ENCODE assay signal across 11 cellular contexts in the genomic region with DNA sequence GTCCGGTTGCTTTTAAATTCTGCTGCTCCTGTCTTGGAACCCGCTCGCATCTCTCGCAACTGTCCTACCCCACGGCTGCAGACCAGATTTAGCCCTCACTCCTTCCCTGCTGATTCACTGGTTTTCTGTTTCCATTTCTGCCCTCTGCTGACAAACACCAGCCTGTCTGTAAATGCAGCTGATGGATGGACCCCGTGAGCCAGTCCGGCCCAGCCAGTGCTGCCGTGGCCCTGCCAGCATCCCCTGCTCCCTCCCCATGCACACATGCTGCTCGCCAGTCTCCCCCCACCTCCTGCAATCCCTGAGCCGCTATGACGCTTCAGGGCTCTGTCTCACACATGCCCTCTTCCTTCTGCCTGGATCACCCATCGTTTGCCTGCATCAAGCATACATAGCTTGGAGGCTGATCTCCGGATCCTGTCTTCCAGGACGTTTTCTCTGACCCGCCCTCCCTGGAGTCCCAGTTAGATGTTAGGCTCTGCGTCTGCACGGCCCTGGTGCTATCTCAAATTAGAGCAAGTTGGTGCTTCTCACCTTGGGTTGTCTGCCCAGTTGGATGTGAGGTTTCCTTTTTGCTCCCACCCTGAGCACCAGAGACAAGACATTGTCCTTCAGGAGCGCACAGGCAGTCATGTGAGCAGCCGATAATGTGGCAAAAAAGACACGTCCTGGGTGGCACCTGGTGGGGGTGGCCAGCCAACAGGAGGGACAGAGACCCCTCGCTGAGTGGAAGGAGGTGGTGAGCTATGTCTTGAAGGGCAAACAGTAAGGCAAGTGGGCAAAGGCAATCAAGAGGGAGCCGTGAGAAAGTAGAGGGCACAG. TPM values are rescaled to one million over a fixed set of nuclear protein-coding genes. Genes with fewer than 3 reads are reported as not detected.
DNase-seq lines count a peak whose midpoint lies in the region; FAIRE-seq and TF ChIP-seq lines count a peak whose summit lies in the region.
"Had no signal": no experiment of that assay in that cellular context is flagged by ENCODE, and none has a peak within 500 bp of the region (broad histone marks: within the 10 kb centered on the region; RNA-seq: fewer than 3 reads in every experiment).

No MANE protein-coding gene starts in this region.

- peaks cover 15% of the 10 kb centered on the region for H3K27me3 Mint-ChIP-seq in neural progenitor cell (ENCODE audit: insufficient read depth, low read depth)

- DNase-seq in BJ (ENCODE audit: low read depth), result no peak
- DNase-seq in RPMI8226, result peak; percentile 78
- peak; percentile 60 to 80 for DNase-seq in foreskin fibroblast
- peak; percentile 17 for DNase-seq in neural progenitor cell (ENCODE audit: low spot score)
- DNase-seq in iPS-NIHi11 (ENCODE audit: low spot score), result no peak
- DNase-seq in NCI-H2029 treated with DMSO at 0.1 percent for 48 hours (lab: John Stamatoyannopoulos, UW), result no peak
- no peak for DNase-seq in H54 (ENCODE audit: insufficient read length, low spot score)
- DNase-seq in DMS53 (lab: John Stamatoyannopoulos, UW), result no peak
- DNase-seq: activated naive CD8-positive, alpha-beta T cell treated with anti-CD3 and anti-CD28 coated beads, Interleukin-2, amount 50 U/mL, for 24 hours; NCI-H2081 treated with DMSO at 0.1 percent for 48 hours; stimulated activated naive CD4-positive, alpha-beta T cell had no signal

- no peaks in the 10 kb centered on the region for H3K36me3 ChIP-seq in BJ (ENCODE audit: control insufficient read depth, insufficient read depth, low read length)
- H3K36me3 ChIP-seq in neural progenitor cell, result no peaks in the 10 kb centered on the region

- H3K9me3 Mint-ChIP-seq in neural progenitor cell, result no peaks in the 10 kb centered on the region
- H3K9me3 Mint-ChIP-seq: activated naive CD8-positive, alpha-beta T cell treated with anti-CD3 and anti-CD28 coated beads, Interleukin-2, amount 50 U/mL, for 24 hours had no signal

- H3K4me3 ChIP-seq in BJ (ENCODE audit: low read depth, low read length), result no peak overlapping the region
- H3K4me3 ChIP-seq in foreskin fibroblast (ENCODE audit: low read depth in 1 of 2, low read length in 2 of 2), result peak overlapping the region in 1 of 2 donors; percentile 4
- no peak overlapping the region for H3K4me3 ChIP-seq in neural progenitor cell

- H3K27me3 ChIP-seq in BJ (ENCODE audit: control insufficient read depth, insufficient read depth, low read length), result peaks cover 13% of the 10 kb centered on the region
- peaks cover 96% of the 10 kb centered on the region for H3K27me3 ChIP-seq in neural progenitor cell

- no peaks in the 10 kb centered on the region for H4K20me1 ChIP-seq in neural progenitor cell (ENCODE audit: low read depth)

- peaks cover 4% of the 10 kb centered on the region for H3F3A ChIP-seq in neural progenitor cell (ENCODE audit: low read depth)

- H3K79me2 ChIP-seq in neural progenitor cell (ENCODE audit: low read depth), result no peaks in the 10 kb centered on the region

- H3K4me1 ChIP-seq in neural progenitor cell, result peaks cover 6% of the 10 kb centered on the region

- H3K36me3 Mint-ChIP-seq in neural progenitor cell, result peaks cover 5% of the 10 kb centered on the region

- TF ChIP-seq CTCF in BJ (IDR thresholded peaks at IDR 0.05; ENCODE audit: insufficient read depth, low read depth, low read length) (peak; percentile 15; the same call in 1 of the 2 replicates), foreskin fibroblast (IDR thresholded peaks at IDR 0.05; ENCODE audit: low read depth, low read length) (no peak), neural progenitor cell (IDR thresholded peaks at IDR 0.05) (no peak)

- peak overlapping the region; percentile 61 for H3K27ac Mint-ChIP-seq in neural progenitor cell
- H3K27ac Mint-ChIP-seq: activated naive CD8-positive, alpha-beta T cell treated with anti-CD3 and anti-CD28 coated beads, Interleukin-2, amount 50 U/mL, for 24 hours had no signal

- no peak for TF ChIP-seq POLR2A in H54 (IDR thresholded peaks at IDR 0.05; ENCODE audit: low read depth, low read length)

- FAIRE-seq in H54 (lab: Jason Lieb, UNC), result no peak

- no peaks in the 10 kb centered on the region for H3K9me3 ChIP-seq in neural progenitor cell (ENCODE audit: low read depth)

- peak overlapping the region; percentile 29 for H3K4me2 ChIP-seq in neural progenitor cell

- CTCF ChIA-PET in BJ (lab: Yijun Ruan, JAX), result interaction anchor here (0.8 to 0.9 kb wide), 3 partner anchors 12 to 106 kb away, joined by 3 read pairs; no protein-coding TSS in a partner anchor

- H2AFZ ChIP-seq in neural progenitor cell (replicated peaks), result no peak overlapping the region

- no peak overlapping the region for H3K9ac ChIP-seq in neural progenitor cell

- H3K4me1 Mint-ChIP-seq in neural progenitor cell, result peaks cover 13% of the 10 kb centered on the region

- POLR2A ChIA-PET in BJ (lab: Charles Lee), result no interaction called here

- H3K27ac ChIP-seq in neural progenitor cell, result no peak overlapping the region

- peak overlapping the region; percentile 34 for H3K4me3 Mint-ChIP-seq in neural progenitor cell
- H3K4me3 Mint-ChIP-seq: activated naive CD8-positive, alpha-beta T cell treated with anti-CD3 and anti-CD28 coated beads, Interleukin-2, amount 50 U/mL, for 24 hours had no signal

RNA-seq across cellular contexts. Expression of gene ACR, which starts 4.3 kb away (rescaled TPM):
- polyA plus RNA-seq in BJ (2011; rRNA removed), result 0.12 TPM in 1 of 2 replicates, not detected in the other
- polyA minus RNA-seq in BJ (2011; rRNA and poly(A)+ RNA removed), result not detected in 2 replicates
- total RNA-seq in neural progenitor cell (ENCODE audit: low replicate concordance), result not detected in 2 replicates

RNA-seq across cellular contexts. Expression of gene RABL2B, which starts 49.7 kb away (rescaled TPM):
- 32.5 and 41.6 TPM in 2 replicates for polyA plus RNA-seq in BJ (2011; rRNA removed)
- 14.9 and 15.6 TPM in 2 replicates for polyA minus RNA-seq in BJ (2011; rRNA and poly(A)+ RNA removed)
- 13.9 and 15.0 TPM in 2 replicates for total RNA-seq in neural progenitor cell (ENCODE audit: low replicate concordance)

Comparison
In these comparisons a context has a peak if more than half of its experiments do, and no peak if none do; other contexts are left out.
1. DNase-seq: peak in RPMI8226 (single experiment), foreskin fibroblast (2 of 2) and neural progenitor cell (single experiment); none in BJ (single experiment), iPS-NIHi11 (single experiment), NCI-H2029 treated with DMSO at 0.1 percent for 48 hours (single experiment), H54 (single experiment) and DMS53 (single experiment).